ENCODE assay signal across 13 cellular contexts in the genomic region with DNA sequence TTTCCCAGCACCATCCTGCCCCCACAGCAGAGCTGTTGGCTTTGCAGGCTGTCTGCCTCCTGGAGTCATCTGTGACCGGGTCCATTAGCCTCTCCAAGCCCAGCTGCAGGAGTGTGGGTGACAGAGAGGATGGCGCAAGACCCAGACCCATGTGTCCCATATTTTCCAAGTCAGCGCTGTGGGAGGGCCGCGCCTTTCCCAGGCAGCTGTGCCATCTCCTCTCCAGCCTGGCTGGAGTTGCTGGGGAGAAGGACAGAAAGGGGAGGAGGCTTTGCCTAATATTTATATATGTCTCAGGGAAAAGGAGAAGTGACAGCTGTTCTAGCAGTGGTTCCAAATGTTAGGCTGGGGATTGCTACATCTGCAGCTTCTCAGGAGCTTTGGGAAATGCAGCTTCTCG. TPM values are rescaled to one million over a fixed set of nuclear protein-coding genes. Genes with fewer than 3 reads are reported as not detected.
DNase-seq lines count a peak whose midpoint lies in the region; ATAC-seq and TF ChIP-seq lines count a peak whose summit lies in the region.
"Had no signal": no experiment of that assay in that cellular context is flagged by ENCODE, and none has a peak within 500 bp of the region (broad histone marks: within the 10 kb centered on the region; RNA-seq: fewer than 3 reads in every experiment).

No MANE protein-coding gene starts in this region.

- H3K36me3 ChIP-seq in left lung (peaks cover 0 to 15% of the 10 kb centered on the region in 2 donors), stomach (peaks cover 11 to 47% (median 35%) of the 10 kb centered on the region in 4 donors)

- H3K27ac ChIP-seq in left lung: peak overlapping the region; percentile 33 to 70
- H3K27ac ChIP-seq in stomach: peak overlapping the region; percentile 77 to 86 (median 81)

- TF ChIP-seq CTCF in left lung (IDR thresholded peaks at IDR 0.05) (no peak), stomach (IDR thresholded peaks at IDR 0.05) (no peak)

- H3K9me3 ChIP-seq in left lung (no peaks in the 10 kb centered on the region), stomach (no peaks in the 10 kb centered on the region)
- H3K9me3 ChIP-seq: HAP-1 had no signal

- DNase-seq in Kasumi-1 (lab: John Stamatoyannopoulos, UW) (peak; percentile 48 to 51), epidermal melanocyte (ENCODE audit: insufficient read length, low spot score) (peak; percentile 73), left lung (peak; percentile 62 to 77), stomach (peak; percentile 55), NCI-H446 (lab: John Stamatoyannopoulos, UW) (no peak), inferior parietal cortex (ENCODE audit: extremely low spot score) (no peak)
- DNase-seq in activated naive CD4-positive, alpha-beta T cell treated with anti-CD3 and anti-CD28 coated beads for 36 hours: no peak
- DNase-seq: activated naive CD4-positive, alpha-beta T cell treated with anti-CD3 and anti-CD28 coated beads, Interleukin-2, amount 50 U/mL, for 16 hours; NCI-H1092; NCI-H510A had no signal

- no peak overlapping the region for H3K4me3 ChIP-seq in left lung
- H3K4me3 ChIP-seq in stomach: no peak overlapping the region
- H3K4me3 ChIP-seq: HAP-1 had no signal

- WGBS in stomach, 5 donors: 45 to 56% (median 56%) methylated on average over 6 of the region's 6 CpGs

- no peaks in the 10 kb centered on the region for H3K4me1 Mint-ChIP-seq in activated naive CD4-positive, alpha-beta T cell treated with anti-CD3 and anti-CD28 coated beads for 36 hours (ENCODE audit: low read depth)
- H3K4me1 Mint-ChIP-seq: central memory CD8-positive, alpha-beta T cell had no signal

- H3K27ac Mint-ChIP-seq in activated naive CD4-positive, alpha-beta T cell treated with anti-CD3 and anti-CD28 coated beads for 36 hours: no peak overlapping the region

- no peaks in the 10 kb centered on the region for H3K27me3 Mint-ChIP-seq in activated naive CD4-positive, alpha-beta T cell treated with anti-CD3 and anti-CD28 coated beads for 36 hours (ENCODE audit: low read depth)
- H3K27me3 Mint-ChIP-seq: central memory CD8-positive, alpha-beta T cell had no signal

- H3K9me3 Mint-ChIP-seq in activated naive CD4-positive, alpha-beta T cell treated with anti-CD3 and anti-CD28 coated beads for 36 hours: no peaks in the 10 kb centered on the region
- H3K9me3 Mint-ChIP-seq: central memory CD8-positive, alpha-beta T cell had no signal

- H3K27me3 ChIP-seq in left lung: no peaks in the 10 kb centered on the region
- H3K27me3 ChIP-seq in stomach: no peaks in the 10 kb centered on the region

- peaks cover 50 to 70% of the 10 kb centered on the region in 2 donors for H3K4me1 ChIP-seq in left lung
- peaks cover 50 to 83% (median 69%) of the 10 kb centered on the region in 4 donors for H3K4me1 ChIP-seq in stomach
- H3K4me1 ChIP-seq: HAP-1 had no signal

- no peak overlapping the region for H3K4me3 Mint-ChIP-seq in activated naive CD4-positive, alpha-beta T cell treated with anti-CD3 and anti-CD28 coated beads for 36 hours
- H3K4me3 Mint-ChIP-seq: central memory CD8-positive, alpha-beta T cell had no signal

- intact Hi-C loops in left lung (cut with DNase I) (no loop called here), stomach (cut with DNase I; ENCODE audit: low total_unique reads) (no loop called here)
- intact Hi-C loops in activated naive CD4-positive, alpha-beta T cell treated with anti-CD3 and anti-CD28 coated beads for 36 hours (cut with micrococcal nuclease): no loop called here

- H3K36me3 Mint-ChIP-seq in activated naive CD4-positive, alpha-beta T cell treated with anti-CD3 and anti-CD28 coated beads for 36 hours (ENCODE audit: low read depth): no peaks in the 10 kb centered on the region

- CTCF ChIA-PET in activated naive CD4-positive, alpha-beta T cell treated with anti-CD3 and anti-CD28 coated beads for 36 hours (lab: Charles Lee): interaction anchor here (1.0 to 3.1 kb wide), 8 partner anchors 11 to 243 kb away, joined by 3 to 47 read pairs (median 10); a partner anchor contains a TSS

- TF ChIP-seq POLR2A in stomach (IDR thresholded peaks at IDR 0.05): no peak

- ATAC-seq in left lung: peak; percentile 22
- no peak for ATAC-seq in GM18517 (IDR thresholded peaks at IDR 0.05; ENCODE audit: unreplicated experiment)

- TF ChIP-seq EP300 in stomach (IDR thresholded peaks at IDR 0.05): no peak

RNA-seq across cellular contexts. Expression of a gene that starts 15.7 kb away (rescaled TPM):
- 10 to 100 TPM; 33.2 to 43.4 TPM for total RNA-seq in left lung
- total RNA-seq in stomach: 10 to 100 TPM; 16.8 to 58.0 (median 38.6) TPM
- polyA plus RNA-seq in stomach: 10 to 100 TPM in 2 of 3 donors, 1 to 10 TPM in 1; 5.4 to 15.0 (median 13.5) TPM
- total RNA-seq in activated naive CD4-positive, alpha-beta T cell treated with anti-CD3 and anti-CD28 coated beads for 36 hours: under 1 TPM; 0.07 to 0.14 TPM

RNA-seq across cellular contexts. Expression of a gene that starts 25.1 kb away (rescaled TPM):
- 10 to 100 TPM; 23.5 to 68.7 TPM for total RNA-seq in left lung
- total RNA-seq in stomach: 10 to 100 TPM in 3 of 5 donors, 1 to 10 TPM in 1, not detected in 1; 5.3 to 18.4 (median 16.1) TPM
- 1 to 10 TPM; 1.4 to 5.2 (median 5.0) TPM for polyA plus RNA-seq in stomach
- not detected for total RNA-seq in activated naive CD4-positive, alpha-beta T cell treated with anti-CD3 and anti-CD28 coated beads for 36 hours

RNA-seq across cellular contexts. Expression of a gene that starts 44.9 kb away (rescaled TPM):
- total RNA-seq in left lung: 10 to 100 TPM; 50.3 to 55.9 TPM
- total RNA-seq in stomach: 10 to 100 TPM; 13.6 to 78.2 (median 41.5) TPM
- polyA plus RNA-seq in stomach: 10 to 100 TPM in 1 of 3 donors, 1 to 10 TPM in 2; 8.9 to 20.7 (median 9.7) TPM
- total RNA-seq in activated naive CD4-positive, alpha-beta T cell treated with anti-CD3 and anti-CD28 coated beads for 36 hours: 10 to 100 TPM; 98.3 to 99.4 TPM

Comparison
In these comparisons a context has a peak if more than half of its experiments do, and no peak if none do; other contexts are left out.
1. DNase-seq: peak in Kasumi-1 (2 of 2), epidermal melanocyte (single experiment), left lung (2 of 2) and stomach (single experiment); none in NCI-H446 (0 of 2), inferior parietal cortex (single experiment) and activated naive CD4-positive, alpha-beta T cell treated with anti-CD3 and anti-CD28 coated beads for 36 hours (single experiment).
2. RNA of a gene that starts 15.7 kb away (total RNA-seq): 33.2 to 43.4 TPM in left lung and 16.8 to 58.0 TPM in stomach; 0.07 to 0.14 TPM in activated naive CD4-positive, alpha-beta T cell treated with anti-CD3 and anti-CD28 coated beads for 36 hours; every median in the first group is over 10 times any median in the second.